21 cellular contexts compared by ENCODE assay signal in the genomic region with DNA sequence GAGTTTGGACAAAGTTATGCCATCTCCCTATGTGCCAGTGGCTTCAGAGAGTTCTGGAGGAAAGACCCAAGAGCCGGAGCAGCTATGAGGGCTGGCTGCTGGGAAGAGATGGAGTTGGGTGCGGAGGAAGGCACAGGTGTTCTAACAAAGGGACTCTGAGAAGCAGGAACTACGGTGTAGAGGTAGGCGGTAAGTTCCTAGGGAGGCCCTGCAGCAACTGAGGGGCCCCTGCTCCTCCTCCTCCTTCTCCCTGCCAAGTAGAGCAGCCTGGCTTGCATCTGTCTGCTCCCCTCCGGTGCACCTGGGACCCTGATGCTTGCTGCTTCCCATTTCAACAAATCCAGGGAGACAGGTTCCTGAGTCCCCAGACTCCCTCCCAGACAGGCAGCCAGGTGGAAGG.
DNase-seq lines count a peak whose midpoint lies in the region; ATAC-seq and TF ChIP-seq lines count a peak whose summit lies in the region.
"Had no signal": no experiment of that assay in that cellular context is flagged by ENCODE, and none has a peak within 500 bp of the region (broad histone marks: within the 10 kb centered on the region; RNA-seq: fewer than 3 reads in every experiment).

No MANE protein-coding gene starts in this region.

- intact Hi-C loops in Right ventricle myocardium inferior (cut with DNase I), result loop anchor here (5.0 kb wide), 2 partner anchors 35 to 85 kb away; no protein-coding TSS in a partner anchor
- intact Hi-C loops in Panc1 (cut with micrococcal nuclease; ENCODE audit: unreplicated experiment), result no loop called here
- intact Hi-C loops in vagina (cut with DNase I), result no loop called here

- peak overlapping the region; percentile 35 for H3K27ac Mint-ChIP-seq in memory B cell
- H3K27ac Mint-ChIP-seq: activated B cell treated with CpG ODN at 0.5 μM for 24 hours; activated CD8-positive, alpha-beta T cell treated with anti-CD3 and anti-CD28 coated beads for 36 hours; activated naive CD4-positive, alpha-beta T cell treated with anti-CD3 and anti-CD28 coated beads, Interleukin-2, amount 50 U/mL, for 24 hours; neural progenitor cell had no signal

- CTCF ChIA-PET in Panc1 (lab: Charles Lee), result no interaction called here

- H3K27me3 Mint-ChIP-seq in memory B cell, result no peaks in the 10 kb centered on the region
- H3K27me3 Mint-ChIP-seq: activated B cell treated with CpG ODN at 0.5 μM for 24 hours; activated CD8-positive, alpha-beta T cell treated with anti-CD3 and anti-CD28 coated beads for 36 hours; activated naive CD4-positive, alpha-beta T cell treated with anti-CD3 and anti-CD28 coated beads, Interleukin-2, amount 50 U/mL, for 24 hours had no signal

- no peaks in the 10 kb centered on the region for H3K36me3 ChIP-seq in right atrium auricular region
- H3K36me3 ChIP-seq in Panc1 (ENCODE audit: control insufficient read depth, insufficient read depth, low read length), result no peaks in the 10 kb centered on the region
- H3K36me3 ChIP-seq in vagina, result no peaks in the 10 kb centered on the region
- H3K36me3 ChIP-seq: neural progenitor cell, Peyer's patch had no signal

- BruUV-seq in Panc1 (replicated peaks; lab: Mats Ljungman, UMichigan), result no TSS peak

- no peak for ATAC-seq in Right ventricle myocardium inferior
- ATAC-seq in Panc1, result no peak
- ATAC-seq in memory B cell (ENCODE audit: low read depth), result no peak
- ATAC-seq in HG03565 (IDR thresholded peaks at IDR 0.05; ENCODE audit: unreplicated experiment), result no peak
- ATAC-seq: activated CD8-positive, alpha-beta T cell treated with anti-CD3 and anti-CD28 coated beads for 36 hours had no signal

- no peak for DNase-seq in right atrium auricular region (ENCODE audit: low spot score)
- DNase-seq in Right ventricle myocardium inferior (ENCODE audit: missing footprints), result no peak
- DNase-seq in Panc1 (ENCODE audit: low read depth, low spot score), result no peak
- DNase-seq in memory B cell (ENCODE audit: low spot score in 2 of 2), result no peak
- no peak for DNase-seq in vagina (ENCODE audit: extremely low spot score in 2 of 2)
- no peak for DNase-seq in activated effector memory CD4-positive, alpha-beta T cell treated with Interleukin-2 at 50 U/mL for 16 hours
- no peak for DNase-seq in NCI-H226
- DNase-seq: activated B cell treated with CpG ODN at 0.5 μM for 24 hours; activated CD8-positive, alpha-beta T cell treated with anti-CD3 and anti-CD28 coated beads for 36 hours; activated T-cell treated with anti-CD3 and anti-CD28 coated beads, Interleukin-2, amount 50 U/mL, for 1 hour; COR-L47; GOT3; KG1; left colon; NCI-H2029; NCI-H748 treated with DMSO at 0.1 percent for 48 hours; SK-N-SH had no signal

- POLR2A ChIA-PET in Panc1 (lab: Charles Lee), result no interaction called here

- TF ChIP-seq CTCF in right atrium auricular region (IDR thresholded peaks at IDR 0.05), result no peak
- no peak for TF ChIP-seq CTCF in Panc1 (IDR thresholded peaks at IDR 0.05)
- TF ChIP-seq CTCF in vagina (IDR thresholded peaks at IDR 0.05), result no peak

- no peak overlapping the region for H3K4me3 Mint-ChIP-seq in memory B cell
- H3K4me3 Mint-ChIP-seq: activated B cell treated with CpG ODN at 0.5 μM for 24 hours; activated CD8-positive, alpha-beta T cell treated with anti-CD3 and anti-CD28 coated beads for 36 hours; activated naive CD4-positive, alpha-beta T cell treated with anti-CD3 and anti-CD28 coated beads, Interleukin-2, amount 50 U/mL, for 24 hours; neural progenitor cell had no signal

- H3K36me3 Mint-ChIP-seq in memory B cell, result no peaks in the 10 kb centered on the region
- H3K36me3 Mint-ChIP-seq: activated naive CD4-positive, alpha-beta T cell treated with anti-CD3 and anti-CD28 coated beads, Interleukin-2, amount 50 U/mL, for 24 hours had no signal

- no peak for TF ChIP-seq POLR2A in vagina (IDR thresholded peaks at IDR 0.05)

- H3K27me3 ChIP-seq in right atrium auricular region (no peaks in the 10 kb centered on the region), Panc1 (ENCODE audit: control insufficient read depth, insufficient read depth, low read length) (no peaks in the 10 kb centered on the region), vagina (no peaks in the 10 kb centered on the region)
- H3K27me3 ChIP-seq: neural progenitor cell, Peyer's patch had no signal

- peaks cover 48% of the 10 kb centered on the region for H3K4me1 Mint-ChIP-seq in memory B cell

- no peaks in the 10 kb centered on the region for H3K9me3 Mint-ChIP-seq in memory B cell
- H3K9me3 Mint-ChIP-seq: activated B cell treated with CpG ODN at 0.5 μM for 24 hours; activated CD8-positive, alpha-beta T cell treated with anti-CD3 and anti-CD28 coated beads for 36 hours; activated naive CD4-positive, alpha-beta T cell treated with anti-CD3 and anti-CD28 coated beads, Interleukin-2, amount 50 U/mL, for 24 hours; neural progenitor cell had no signal

- in situ Hi-C loops in Panc1 (cut with HindIII; ENCODE audit: low pct_unique_long_range_greater_than_20kb, low sequenced_read_pairs), result no loop called here

- H3K4me1 ChIP-seq in right atrium auricular region, result peaks cover 0 to 84% of the 10 kb centered on the region in 2 donors
- H3K4me1 ChIP-seq in Panc1 (ENCODE audit: control insufficient read depth, insufficient read depth, low read length), result peaks cover 39% of the 10 kb centered on the region
- peaks cover 68% of the 10 kb centered on the region for H3K4me1 ChIP-seq in vagina
- H3K4me1 ChIP-seq: neural progenitor cell had no signal

- no peak overlapping the region for H3K4me3 ChIP-seq in right atrium auricular region
- no peak overlapping the region for H3K4me3 ChIP-seq in Panc1 (ENCODE audit: low read depth in 2 of 2, low read length in 2 of 2)
- no peak overlapping the region for H3K4me3 ChIP-seq in vagina
- H3K4me3 ChIP-seq: neural progenitor cell, Peyer's patch had no signal

- H3K9me3 ChIP-seq in right atrium auricular region (no peaks in the 10 kb centered on the region), Panc1 (ENCODE audit: control insufficient read depth, insufficient read depth, low read depth, low read length) (no peaks in the 10 kb centered on the region), vagina (no peaks in the 10 kb centered on the region)
- H3K9me3 ChIP-seq: Peyer's patch, SK-N-SH had no signal

- peak overlapping the region; percentile 86 to 94 for H3K27ac ChIP-seq in right atrium auricular region
- H3K27ac ChIP-seq in Panc1 (ENCODE audit: low read length), result peak overlapping the region; percentile 66; the same call in 1 of the 2 replicates
- H3K27ac ChIP-seq in vagina, result peak overlapping the region; percentile 91
- H3K27ac ChIP-seq: neural progenitor cell had no signal
